ENCODE assay signal across 17 cellular contexts in the genomic region with DNA sequence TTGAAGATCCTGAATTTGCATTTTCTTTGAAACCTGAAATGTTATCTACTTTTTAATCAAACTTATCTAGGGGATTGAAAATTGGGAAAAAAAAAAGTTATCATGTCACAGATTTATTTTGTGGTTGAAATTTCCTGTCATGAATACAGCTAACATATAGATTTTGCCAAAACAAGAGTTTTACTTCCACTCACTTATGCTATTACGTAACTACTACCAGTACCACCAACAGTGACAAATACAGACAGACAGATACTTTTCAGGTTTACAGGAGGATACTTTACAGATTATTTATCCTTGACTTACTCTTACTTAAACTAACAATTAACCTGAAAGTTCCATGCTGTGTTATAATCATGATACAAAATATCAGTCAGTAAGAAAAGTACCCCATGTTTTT.
DNase-seq lines count a peak whose midpoint lies in the region; ATAC-seq and TF ChIP-seq lines count a peak whose summit lies in the region.
"Had no signal": no experiment of that assay in that cellular context is flagged by ENCODE, and none has a peak within 500 bp of the region (broad histone marks: within the 10 kb centered on the region; RNA-seq: fewer than 3 reads in every experiment).

No MANE protein-coding gene starts in this region.

- no peaks in the 10 kb centered on the region for H3K36me3 ChIP-seq in HEK293 (ENCODE audit: control insufficient read depth in 2 of 2, insufficient read depth in 1 of 2, low read length in 2 of 2)
- H3K36me3 ChIP-seq: BE2C had no signal

- H3K27ac ChIP-seq in HEK293 (ENCODE audit: extremely low read depth, low read depth, low read length), result no peak overlapping the region
- H3K27ac ChIP-seq: GM23248, HL-60 had no signal

- H3K4me1 ChIP-seq in HEK293 (ENCODE audit: control insufficient read depth, insufficient read depth, low read length), result peaks cover 5% of the 10 kb centered on the region
- H3K4me1 ChIP-seq: BE2C had no signal

- ATAC-seq in GM18870 (IDR thresholded peaks at IDR 0.05; ENCODE audit: unreplicated experiment), result no peak

- DNase-seq in SIG-M5 treated with dmso at 0.1 percent for 504 hours (lab: John Stamatoyannopoulos, UW; ENCODE audit: unreplicated experiment), result peak; percentile 41
- no peak for DNase-seq in SIG-M5 (lab: John Stamatoyannopoulos, UW)
- DNase-seq in MV-4-11 (lab: John Stamatoyannopoulos, UW), result peak; percentile 40
- no peak for DNase-seq in NCI-H2081 (lab: John Stamatoyannopoulos, UW)
- no peak for DNase-seq in RPMI8226
- DNase-seq: ACHN; BE2C; C1 segment of cervical spinal cord; CD4-positive, CD25-positive, alpha-beta regulatory T cell; CD8-positive, alpha-beta memory T cell; COR-L47; GM23248; HCEC 1CT; HFFc6 had no signal

- POLR2A ChIA-PET in HEK293 (lab: Yijun Ruan, JAX), result no interaction called here

- no peak for TF ChIP-seq CTCF in HEK293 (tag by site-specific recombination; IDR thresholded peaks at IDR 0.05)

- H3K4me3 ChIP-seq in HEK293 (ENCODE audit: low read depth, low read length), result no peak overlapping the region
- H3K4me3 ChIP-seq: GM23248 had no signal

- no peaks in the 10 kb centered on the region for H3K9me3 ChIP-seq in HEK293 (ENCODE audit: control insufficient read depth, insufficient read depth, low read depth, low read length)
- H3K9me3 ChIP-seq: BE2C had no signal

- CTCF ChIA-PET in HEK293 (lab: Yijun Ruan, JAX), result interaction anchor here (1.6 kb wide), 1 partner anchor 8 kb away, joined by 4 read pairs; no protein-coding TSS in a partner anchor

TF ChIP-seq in HEK293, 187 proteins besides CTCF, POLR2A, EP300 and RAD21:
- no peak for TF ChIP-seq ZNF37A (tag by site-specific recombination; IDR thresholded peaks at IDR 0.05)
- TF ChIP-seq, protein P1, sequence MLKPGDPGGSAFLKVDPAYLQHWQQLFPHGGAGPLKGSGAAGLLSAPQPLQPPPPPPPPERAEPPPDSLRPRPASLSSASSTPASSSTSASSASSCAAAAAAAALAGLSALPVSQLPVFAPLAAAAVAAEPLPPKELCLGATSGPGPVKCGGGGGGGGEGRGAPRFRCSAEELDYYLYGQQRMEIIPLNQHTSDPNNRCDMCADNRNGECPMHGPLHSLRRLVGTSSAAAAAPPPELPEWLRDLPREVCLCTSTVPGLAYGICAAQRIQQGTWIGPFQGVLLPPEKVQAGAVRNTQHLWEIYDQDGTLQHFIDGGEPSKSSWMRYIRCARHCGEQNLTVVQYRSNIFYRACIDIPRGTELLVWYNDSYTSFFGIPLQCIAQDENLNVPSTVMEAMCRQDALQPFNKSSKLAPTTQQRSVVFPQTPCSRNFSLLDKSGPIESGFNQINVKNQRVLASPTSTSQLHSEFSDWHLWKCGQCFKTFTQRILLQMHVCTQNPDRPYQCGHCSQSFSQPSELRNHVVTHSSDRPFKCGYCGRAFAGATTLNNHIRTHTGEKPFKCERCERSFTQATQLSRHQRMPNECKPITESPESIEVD (tag by site-specific recombination; IDR thresholded peaks at IDR 0.05), result 0 out of 2 replicates have a peak, but pooled peaks have one; percentile 19

Comparison
In these comparisons a context has a peak if more than half of its experiments do, and no peak if none do; other contexts are left out.
1. DNase-seq: peak in SIG-M5 treated with dmso at 0.1 percent for 504 hours (single experiment) and MV-4-11 (single experiment); none in SIG-M5 (single experiment), NCI-H2081 (0 of 2) and RPMI8226 (single experiment).